Comparison of ENCODE assay signal across 24 cellular contexts in the genomic region with DNA sequence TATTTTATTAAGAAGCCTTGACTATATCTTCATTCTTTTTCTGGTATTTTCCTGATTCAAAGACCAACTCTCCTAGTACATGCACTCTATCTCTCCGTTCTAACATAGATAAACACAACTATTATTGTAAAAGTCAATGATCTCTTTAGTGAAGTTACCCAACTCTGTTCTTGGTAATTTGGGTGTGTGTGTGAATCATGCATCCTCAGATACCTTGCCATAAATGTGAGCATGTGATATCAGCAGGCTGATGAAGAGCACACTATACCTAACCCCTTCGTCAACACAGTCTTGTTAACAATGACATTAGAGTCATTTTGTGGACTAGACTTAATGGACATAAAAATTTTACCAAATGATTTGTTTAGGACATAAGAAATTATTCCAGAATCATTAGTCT.
A peak's percentile ranks its signal among the peaks of the same experiment; 100 is the strongest.
DNase-seq lines count a peak whose midpoint lies in the region; ATAC-seq, FAIRE-seq and TF ChIP-seq lines count a peak whose summit lies in the region.
"Had no signal": no experiment of that assay in that cellular context is flagged by ENCODE, and none has a peak within 500 bp of the region (broad histone marks: within the 10 kb centered on the region; RNA-seq: fewer than 3 reads in every experiment).

No MANE protein-coding gene starts in this region.

- H3K27ac ChIP-seq in SK-N-SH (ENCODE audit: low read depth in 2 of 2, low read length in 1 of 2) = peak overlapping the region in 1 of 2 experiments; percentile 91; a peak in 3 of 4 replicates
- peak overlapping the region; percentile 40 for H3K27ac ChIP-seq in astrocyte (ENCODE audit: low read depth, low read length)
- H3K27ac ChIP-seq in epithelial cell of prostate = peak overlapping the region; percentile 39
- H3K27ac ChIP-seq: 22Rv1, BLaER1 had no signal

- no peaks in the 10 kb centered on the region for H3K36me3 Mint-ChIP-seq in astrocyte (ENCODE audit: low read depth, unreplicated experiment)
- H3K36me3 Mint-ChIP-seq: CD14-positive monocyte; CD4-positive, alpha-beta memory T cell; CD4-positive, CD25-positive, alpha-beta regulatory T cell had no signal

- no peaks in the 10 kb centered on the region for H3K9me2 ChIP-seq in SK-N-SH

- H3K9me3 Mint-ChIP-seq in astrocyte (ENCODE audit: unreplicated experiment) = no peaks in the 10 kb centered on the region

- 0 out of 2 replicates have a peak overlapping the region, but pooled peaks have one; percentile 16 for H3K4me2 ChIP-seq in SK-N-SH
- H3K4me2 ChIP-seq in astrocyte (ENCODE audit: low read length) = no peak overlapping the region
- H3K4me2 ChIP-seq: BLaER1 had no signal

- WGBS in SK-N-SH (ENCODE audit: low lambda C conversion rate) = 73% methylated on average over 2 of the region's 2 CpGs

- H4K20me1 ChIP-seq in SK-N-SH (ENCODE audit: insufficient read depth) = no peaks in the 10 kb centered on the region
- no peaks in the 10 kb centered on the region for H4K20me1 ChIP-seq in astrocyte (ENCODE audit: insufficient read depth, low read length)
- H4K20me1 ChIP-seq: BLaER1 had no signal

- ATAC-seq in SK-N-SH treated with all-trans-retinoic acid at 6 μM for 48 hours (no peak), GM18873 (IDR thresholded peaks at IDR 0.05; ENCODE audit: low FRiP score, unreplicated experiment) (no peak), GM18909 (IDR thresholded peaks at IDR 0.05; ENCODE audit: poor library complexity, unreplicated experiment) (no peak)

- no peaks in the 10 kb centered on the region for H3K27me3 Mint-ChIP-seq in astrocyte (ENCODE audit: low read depth, unreplicated experiment)
- H3K27me3 Mint-ChIP-seq: CD4-positive, alpha-beta memory T cell; CD4-positive, CD25-positive, alpha-beta regulatory T cell had no signal

- H3K4me1 Mint-ChIP-seq in astrocyte (ENCODE audit: low read depth, unreplicated experiment) = peaks cover 22% of the 10 kb centered on the region
- H3K4me1 Mint-ChIP-seq: CD14-positive monocyte; CD4-positive, alpha-beta memory T cell; CD4-positive, CD25-positive, alpha-beta regulatory T cell had no signal

- H3K9ac ChIP-seq in SK-N-SH (no peak overlapping the region), astrocyte (ENCODE audit: low read length) (no peak overlapping the region)
- H3K9ac ChIP-seq: BLaER1 had no signal

- H3K9me3 ChIP-seq in SK-N-SH = no peaks in the 10 kb centered on the region
- H3K9me3 ChIP-seq in astrocyte (ENCODE audit: insufficient read depth, low read depth, low read length) = no peaks in the 10 kb centered on the region
- H3K9me3 ChIP-seq: BE2C, BLaER1, Caco-2 had no signal

- H2AFZ ChIP-seq in SK-N-SH (ENCODE audit: low read depth) (no peak overlapping the region), astrocyte (ENCODE audit: low read depth, low read length) (no peak overlapping the region)

- no peaks in the 10 kb centered on the region for H3K36me3 ChIP-seq in SK-N-SH (replicated peaks in 1 of 2; ENCODE audit: control insufficient read depth in 1 of 2, insufficient read depth in 2 of 2, low read length in 1 of 2)
- H3K36me3 ChIP-seq in astrocyte (ENCODE audit: insufficient read depth, low read length) = no peaks in the 10 kb centered on the region
- H3K36me3 ChIP-seq: BE2C, BLaER1 had no signal

- no peaks in the 10 kb centered on the region for H3K27me3 ChIP-seq in SK-N-SH (ENCODE audit: insufficient read depth)
- no peaks in the 10 kb centered on the region for H3K27me3 ChIP-seq in astrocyte (ENCODE audit: insufficient read depth, low read length)
- H3K27me3 ChIP-seq: BE2C, BLaER1 had no signal

- no peak overlapping the region for H3K27ac Mint-ChIP-seq in astrocyte (ENCODE audit: unreplicated experiment)
- H3K27ac Mint-ChIP-seq: CD14-positive monocyte; CD4-positive, alpha-beta memory T cell; CD4-positive, CD25-positive, alpha-beta regulatory T cell had no signal

- CTCF ChIA-PET in SK-N-SH (lab: Yijun Ruan, JAX) = no interaction called here

- no peak for TF ChIP-seq RAD21 in SK-N-SH (IDR thresholded peaks at IDR 0.05; ENCODE audit: low read length)

- peaks cover 13% of the 10 kb centered on the region for H3F3A ChIP-seq in SK-N-SH (replicated peaks; ENCODE audit: insufficient read depth)

- TF ChIP-seq CTCF in SK-N-SH (IDR thresholded peaks at IDR 0.05) (no peak), astrocyte (IDR thresholded peaks at IDR 0.05; ENCODE audit: insufficient read depth, low read depth, low read length) (no peak)

- FAIRE-seq in RCC 7860 (lab: Jason Lieb, UNC) (no peak), astrocyte (lab: Jason Lieb, UNC) (no peak)
- FAIRE-seq: A204.1, D721Med, GM12891, GM19239 had no signal

- H3K79me2 ChIP-seq in SK-N-SH (ENCODE audit: insufficient read depth) = no peaks in the 10 kb centered on the region
- H3K79me2 ChIP-seq in astrocyte (ENCODE audit: insufficient read depth, low read length) = no peaks in the 10 kb centered on the region

- no peak for TF ChIP-seq EP300 in SK-N-SH (IDR thresholded peaks at IDR 0.05; ENCODE audit: borderline replicate concordance in 1 of 2, low read depth in 1 of 2, low read length in 1 of 2)

- POLR2A ChIA-PET in SK-N-SH (lab: Yijun Ruan, JAX) = no interaction called here

- DNase-seq in SK-N-SH (no peak), RCC 7860 (ENCODE audit: low spot score) (peak; percentile 14), astrocyte (ENCODE audit: low read depth) (no peak), epithelial cell of prostate (ENCODE audit: low read depth, low spot score) (no peak), GM19240 (ENCODE audit: insufficient read length, low spot score) (no peak)
- DNase-seq: ACHN; BE2C; C1 segment of cervical spinal cord; Caco-2; Calu3; CD4-positive, alpha-beta memory T cell; CD4-positive, CD25-positive, alpha-beta regulatory T cell; DMS79 treated with DMSO at 0.1 percent for 48 hours; GF-D8 had no signal

- H3K4me1 ChIP-seq in SK-N-SH (ENCODE audit: control insufficient read depth in 1 of 2, insufficient read depth in 2 of 2, low read depth in 1 of 2, low read length in 1 of 2) = no peaks in the 10 kb centered on the region; a peak in 1 of 4 replicates
- H3K4me1 ChIP-seq in astrocyte (ENCODE audit: insufficient read depth, low read length) = peaks cover 7% of the 10 kb centered on the region
- H3K4me1 ChIP-seq: BE2C, BLaER1, Caco-2 had no signal

- no peak overlapping the region for H3K4me3 Mint-ChIP-seq in astrocyte (ENCODE audit: unreplicated experiment)
- H3K4me3 Mint-ChIP-seq: CD14-positive monocyte; CD4-positive, alpha-beta memory T cell had no signal

- no peak overlapping the region for H3K4me3 ChIP-seq in SK-N-SH (ENCODE audit: low read depth in 2 of 2, low read length in 1 of 2)
- H3K4me3 ChIP-seq in astrocyte (ENCODE audit: insufficient read depth, low read depth, low read length) = no peak overlapping the region
- H3K4me3 ChIP-seq: BLaER1 had no signal

TF ChIP-seq in SK-N-SH, 30 proteins besides CTCF, POLR2A, EP300 and RAD21 (continues in another document):
- TF ChIP-seq ZBTB33 (IDR thresholded peaks at IDR 0.05; ENCODE audit: borderline replicate concordance, low read depth) = no peak
- TF ChIP-seq GABPA (IDR thresholded peaks at IDR 0.05; ENCODE audit: low read depth) = no peak

TF ChIP-seq in SK-N-SH treated with all-trans-retinoic acid at 6 μM for 48 hours, 23 proteins besides CTCF, POLR2A, EP300 and RAD21 (continues in another document):
- TF ChIP-seq ZFP30 (CRISPR knock-in tag; IDR thresholded peaks at IDR 0.05) (no peak), ZFP3 (CRISPR knock-in tag; IDR thresholded peaks at IDR 0.05) (no peak), TCF4 (CRISPR knock-in tag; IDR thresholded peaks at IDR 0.05; ENCODE audit: borderline replicate concordance) (no peak), TOX (CRISPR knock-in tag; IDR thresholded peaks at IDR 0.05; ENCODE audit: borderline replicate concordance) (no peak), ZNF565 (CRISPR knock-in tag; conservative IDR thresholded peaks at IDR 0.05; ENCODE audit: low read depth) (no peak), CSRNP3 (CRISPR knock-in tag; IDR thresholded peaks at IDR 0.05) (no peak), PATZ1 (CRISPR knock-in tag; IDR thresholded peaks at IDR 0.05; ENCODE audit: borderline replicate concordance) (no peak), ZNF70 (CRISPR knock-in tag; IDR thresholded peaks at IDR 0.05) (no peak), OSR1 (CRISPR knock-in tag; IDR thresholded peaks at IDR 0.05) (no peak)
- TF ChIP-seq, protein P1, sequence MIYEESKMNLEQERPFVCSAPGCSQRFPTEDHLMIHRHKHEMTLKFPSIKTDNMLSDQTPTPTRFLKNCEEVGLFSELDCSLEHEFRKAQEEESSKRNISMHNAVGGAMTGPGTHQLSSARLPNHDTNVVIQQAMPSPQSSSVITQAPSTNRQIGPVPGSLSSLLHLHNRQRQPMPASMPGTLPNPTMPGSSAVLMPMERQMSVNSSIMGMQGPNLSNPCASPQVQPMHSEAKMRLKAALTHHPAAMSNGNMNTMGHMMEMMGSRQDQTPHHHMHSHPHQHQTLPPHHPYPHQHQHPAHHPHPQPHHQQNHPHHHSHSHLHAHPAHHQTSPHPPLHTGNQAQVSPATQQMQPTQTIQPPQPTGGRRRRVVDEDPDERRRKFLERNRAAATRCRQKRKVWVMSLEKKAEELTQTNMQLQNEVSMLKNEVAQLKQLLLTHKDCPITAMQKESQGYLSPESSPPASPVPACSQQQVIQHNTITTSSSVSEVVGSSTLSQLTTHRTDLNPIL (CRISPR knock-in tag; IDR thresholded peaks at IDR 0.05; ENCODE audit: low read depth) = no peak
